Comparison of ENCODE assay signal across 15 cellular contexts in genomic region chr2:63903003-63903402, GRCh38.
DNase-seq lines count a peak whose midpoint lies in the region; ATAC-seq and TF ChIP-seq lines count a peak whose summit lies in the region.
"Had no signal": no experiment of that assay in that cellular context is flagged by ENCODE, and none has a peak within 500 bp of the region (broad histone marks: within the 10 kb centered on the region; RNA-seq: fewer than 3 reads in every experiment).

No MANE protein-coding gene starts in this region.

- H4K20me1 ChIP-seq in OCI-LY7 (ENCODE audit: insufficient read depth, low read length): no peaks in the 10 kb centered on the region

- H3K36me3 ChIP-seq in OCI-LY7 (ENCODE audit: insufficient read depth, low read length): peaks cover 75% of the 10 kb centered on the region
- peaks cover 19 to 82% of the 10 kb centered on the region in 2 experiments for H3K36me3 ChIP-seq in mesenchymal stem cell (ENCODE audit: control insufficient read depth in 1 of 2, insufficient read depth in 2 of 2, low read depth in 1 of 2, low read length in 2 of 2)

- no peak overlapping the region for H2BK5ac ChIP-seq in mesenchymal stem cell (ENCODE audit: low read depth, low read length, poor library complexity, severe bottlenecking)

- CTCF ChIA-PET in activated CD4-positive, alpha-beta memory T cell treated with anti-CD3 and anti-CD28 coated beads, Interleukin-2, amount 10 ng/mL, durations not matched to agents 7 days and 5 days (lab: Charles Lee): no interaction called here
- CTCF ChIA-PET in activated CD4-positive, alpha-beta memory T cell treated with anti-CD3 and anti-CD28 coated beads for 36 hours (lab: Charles Lee): no interaction called here
- CTCF ChIA-PET in OCI-LY7 (lab: Charles Lee; ENCODE audit: unreplicated experiment): no interaction called here

- H4K91ac ChIP-seq in mesenchymal stem cell (ENCODE audit: low read length): no peak overlapping the region

- H3K9me3 ChIP-seq in OCI-LY7 (ENCODE audit: low read length) (peaks cover 29% of the 10 kb centered on the region), mesenchymal stem cell (ENCODE audit: control insufficient read depth, low read length) (peaks cover 61% of the 10 kb centered on the region)

- no peaks in the 10 kb centered on the region for H3K9me2 ChIP-seq in OCI-LY7 (ENCODE audit: insufficient read depth, low read length)

- intact Hi-C loops in activated CD4-positive, alpha-beta memory T cell treated with anti-CD3 and anti-CD28 coated beads for 36 hours (cut with micrococcal nuclease): loop anchor here (2.0 kb wide), 1 partner anchor 132 kb away; no protein-coding TSS in a partner anchor
- intact Hi-C loops in OCI-LY7 (cut with micrococcal nuclease; ENCODE audit: unreplicated experiment): no loop called here

- H3K27me3 ChIP-seq in mesenchymal stem cell (ENCODE audit: control insufficient read depth in 1 of 2, insufficient read depth in 1 of 2, low read length in 2 of 2): no peaks in the 10 kb centered on the region

- H3K4me2 ChIP-seq in OCI-LY7 (ENCODE audit: low read length): no peak overlapping the region
- no peak overlapping the region for H3K4me2 ChIP-seq in mesenchymal stem cell (ENCODE audit: low read length, poor library complexity, severe bottlenecking)
- H3K4me2 ChIP-seq: KMS-11 had no signal

- H3K4me1 Mint-ChIP-seq in activated CD4-positive, alpha-beta memory T cell treated with anti-CD3 and anti-CD28 coated beads, Interleukin-2, amount 10 ng/mL, durations not matched to agents 7 days and 5 days: peaks cover 14% of the 10 kb centered on the region
- H3K4me1 Mint-ChIP-seq in activated CD4-positive, alpha-beta memory T cell treated with anti-CD3 and anti-CD28 coated beads for 36 hours (ENCODE audit: low read depth): peaks cover 3% of the 10 kb centered on the region

- H3K9me3 Mint-ChIP-seq in activated CD4-positive, alpha-beta memory T cell treated with anti-CD3 and anti-CD28 coated beads, Interleukin-2, amount 10 ng/mL, durations not matched to agents 7 days and 5 days: peaks cover 32% of the 10 kb centered on the region
- peaks cover 42% of the 10 kb centered on the region for H3K9me3 Mint-ChIP-seq in activated CD4-positive, alpha-beta memory T cell treated with anti-CD3 and anti-CD28 coated beads for 36 hours

- H2BK120ac ChIP-seq in mesenchymal stem cell (ENCODE audit: low read depth, low read length): no peak overlapping the region

- H3K4me3 Mint-ChIP-seq in activated CD4-positive, alpha-beta memory T cell treated with anti-CD3 and anti-CD28 coated beads, Interleukin-2, amount 10 ng/mL, durations not matched to agents 7 days and 5 days: no peak overlapping the region
- H3K4me3 Mint-ChIP-seq in activated CD4-positive, alpha-beta memory T cell treated with anti-CD3 and anti-CD28 coated beads for 36 hours: no peak overlapping the region
- H3K4me3 Mint-ChIP-seq: naive thymus-derived CD8-positive, alpha-beta T cell; stimulated activated naive CD8-positive, alpha-beta T cell treated with anti-CD3 and anti-CD28 coated beads, Interleukin-15, Interleukin-2, amounts not matched to agents 100 ng/mL and 50 ng/mL, for 24 hours; T-cell had no signal

- no TSS peak for BruUV-seq in OCI-LY7 (replicated peaks; lab: Mats Ljungman, UMichigan)

- no peak for DNase-seq in activated CD4-positive, alpha-beta memory T cell treated with anti-CD3 and anti-CD28 coated beads, Interleukin-2, amount 10 ng/mL, durations not matched to agents 7 days and 5 days
- DNase-seq in activated CD4-positive, alpha-beta memory T cell treated with anti-CD3 and anti-CD28 coated beads for 36 hours: no peak
- DNase-seq in OCI-LY7 (ENCODE audit: low spot score) (peak; percentile 11), mesenchymal stem cell (peak; percentile 17), HT-29 (ENCODE audit: low spot score) (no peak), DMS79 treated with DMSO at 0.1 percent for 48 hours (lab: John Stamatoyannopoulos, UW) (no peak)
- DNase-seq: activated gamma-delta T cell treated with Interleukin-2 at 50 U/mL for 16 hours; effector CD4-positive, alpha-beta T cell; naive thymus-derived CD8-positive, alpha-beta T cell; NCI-H69; T-cell had no signal

- no peak overlapping the region for H3K27ac ChIP-seq in OCI-LY7 (ENCODE audit: low read depth, low read length, poor library complexity, severe bottlenecking)
- H3K27ac ChIP-seq in mesenchymal stem cell (ENCODE audit: low read length, poor library complexity, severe bottlenecking): no peak overlapping the region
- H3K27ac ChIP-seq: KMS-11 had no signal

- no peaks in the 10 kb centered on the region for H3K79me2 ChIP-seq in OCI-LY7 (ENCODE audit: insufficient read depth, low read depth, low read length)

- no peak for TF ChIP-seq CTCF in OCI-LY7 (conservative IDR thresholded peaks at IDR 0.05; ENCODE audit: low read length)

- no peak overlapping the region for H2AK5ac ChIP-seq in mesenchymal stem cell (ENCODE audit: low read length, severe bottlenecking)

- H2BK15ac ChIP-seq in mesenchymal stem cell (ENCODE audit: low read depth, poor library complexity, severe bottlenecking): no peak overlapping the region

- H3K79me1 ChIP-seq in mesenchymal stem cell (replicated peaks; ENCODE audit: low read length, poor library complexity, severe bottlenecking): peaks cover 12% of the 10 kb centered on the region

- peaks cover 89% of the 10 kb centered on the region for H3K36me3 Mint-ChIP-seq in activated CD4-positive, alpha-beta memory T cell treated with anti-CD3 and anti-CD28 coated beads, Interleukin-2, amount 10 ng/mL, durations not matched to agents 7 days and 5 days (ENCODE audit: low read depth)
- H3K36me3 Mint-ChIP-seq in activated CD4-positive, alpha-beta memory T cell treated with anti-CD3 and anti-CD28 coated beads for 36 hours: peaks cover 56% of the 10 kb centered on the region

- no peak overlapping the region for H3K18ac ChIP-seq in mesenchymal stem cell (ENCODE audit: low read depth in 1 of 2, low read length in 2 of 2)

- no peak overlapping the region for H3K9ac ChIP-seq in mesenchymal stem cell (ENCODE audit: low read length)
- H3K9ac ChIP-seq: KMS-11 had no signal

- H3K14ac ChIP-seq in mesenchymal stem cell (ENCODE audit: low read length in 2 of 2): no peak overlapping the region

- POLR2A ChIA-PET in activated CD4-positive, alpha-beta memory T cell treated with anti-CD3 and anti-CD28 coated beads, Interleukin-2, amount 10 ng/mL, durations not matched to agents 7 days and 5 days (lab: Charles Lee): no interaction called here
- POLR2A ChIA-PET in activated CD4-positive, alpha-beta memory T cell treated with anti-CD3 and anti-CD28 coated beads for 36 hours (lab: Charles Lee): no interaction called here
- POLR2A ChIA-PET in OCI-LY7 (lab: Charles Lee): no interaction called here

- no peak overlapping the region for H3K23ac ChIP-seq in mesenchymal stem cell (ENCODE audit: low read length in 2 of 2)

- H2AFZ ChIP-seq in OCI-LY7 (ENCODE audit: low read length) (no peak overlapping the region), mesenchymal stem cell (ENCODE audit: low read depth, low read length) (no peak overlapping the region)

- WGBS in mesenchymal stem cell: 100% methylated on average over 1 of the region's 2 CpGs

- ATAC-seq in GM21529 (IDR thresholded peaks at IDR 0.05; ENCODE audit: unreplicated experiment) (peak; percentile 42), GM19328 (IDR thresholded peaks at IDR 0.05; ENCODE audit: unreplicated experiment) (no peak)
- ATAC-seq: naive thymus-derived CD8-positive, alpha-beta T cell; T-cell had no signal

- no peak overlapping the region for H4K8ac ChIP-seq in mesenchymal stem cell (ENCODE audit: low read length)

- H3K27me3 Mint-ChIP-seq in activated CD4-positive, alpha-beta memory T cell treated with anti-CD3 and anti-CD28 coated beads, Interleukin-2, amount 10 ng/mL, durations not matched to agents 7 days and 5 days: no peaks in the 10 kb centered on the region
- H3K27me3 Mint-ChIP-seq in activated CD4-positive, alpha-beta memory T cell treated with anti-CD3 and anti-CD28 coated beads for 36 hours: no peaks in the 10 kb centered on the region
- H3K27me3 Mint-ChIP-seq: naive thymus-derived CD8-positive, alpha-beta T cell; stimulated activated naive CD8-positive, alpha-beta T cell treated with anti-CD3 and anti-CD28 coated beads, Interleukin-15, Interleukin-2, amounts not matched to agents 100 ng/mL and 50 ng/mL, for 24 hours; T-cell had no signal

- no peak overlapping the region for H2BK12ac ChIP-seq in mesenchymal stem cell (ENCODE audit: low read length in 2 of 2)

- H3K4me3 ChIP-seq in OCI-LY7 (ENCODE audit: low read depth, low read length, poor library complexity, severe bottlenecking) (no peak overlapping the region), mesenchymal stem cell (ENCODE audit: insufficient read depth in 1 of 2, low read depth in 1 of 2, low read length in 2 of 2) (no peak overlapping the region)

- H3K4ac ChIP-seq in mesenchymal stem cell (ENCODE audit: low read depth in 1 of 2, low read length in 2 of 2): no peak overlapping the region

- H3K4me1 ChIP-seq in OCI-LY7 (ENCODE audit: insufficient read depth, low read length, poor library complexity, severe bottlenecking) (no peaks in the 10 kb centered on the region), mesenchymal stem cell (ENCODE audit: control insufficient read depth, insufficient read depth, low read depth, low read length) (no peaks in the 10 kb centered on the region)

- peak overlapping the region; percentile 1 for H3K27ac Mint-ChIP-seq in activated CD4-positive, alpha-beta memory T cell treated with anti-CD3 and anti-CD28 coated beads, Interleukin-2, amount 10 ng/mL, durations not matched to agents 7 days and 5 days
- H3K27ac Mint-ChIP-seq in activated CD4-positive, alpha-beta memory T cell treated with anti-CD3 and anti-CD28 coated beads for 36 hours: no peak overlapping the region
- H3K27ac Mint-ChIP-seq: naive thymus-derived CD8-positive, alpha-beta T cell; stimulated activated naive CD8-positive, alpha-beta T cell treated with anti-CD3 and anti-CD28 coated beads, Interleukin-15, Interleukin-2, amounts not matched to agents 100 ng/mL and 50 ng/mL, for 24 hours; T-cell had no signal

Comparison
In these comparisons a context has a peak if more than half of its experiments do, and no peak if none do; other contexts are left out.
1. DNase-seq: peak in OCI-LY7 (single experiment) and mesenchymal stem cell (single experiment); none in activated CD4-positive, alpha-beta memory T cell treated with anti-CD3 and anti-CD28 coated beads, Interleukin-2, amount 10 ng/mL, durations not matched to agents 7 days and 5 days (single experiment), activated CD4-positive, alpha-beta memory T cell treated with anti-CD3 and anti-CD28 coated beads for 36 hours (single experiment), HT-29 (single experiment) and DMS79 treated with DMSO at 0.1 percent for 48 hours (single experiment).